9 cellular contexts compared by ENCODE assay signal in genomic region chrX:24027086-24027485, GRCh38. TPM values are rescaled to one million over a fixed set of nuclear protein-coding genes. Genes with fewer than 3 reads are reported as not detected.
DNase-seq lines count a peak whose midpoint lies in the region; ATAC-seq, FAIRE-seq and TF ChIP-seq lines count a peak whose summit lies in the region.
"Had no signal": no experiment of that assay in that cellular context is flagged by ENCODE, and none has a peak within 500 bp of the region (broad histone marks: within the 10 kb centered on the region; RNA-seq: fewer than 3 reads in every experiment).

KLHL15 (minus strand) TSS chrX:24027186; CDS start chrX:24006693, 20,493 bp downstream.

- TF ChIP-seq CTCF in GM12878 (IDR thresholded peaks at IDR 0.05 in 2 of 3, conservative IDR thresholded peaks at IDR 0.05 in 1 of 3; ENCODE audit: control insufficient read depth in 2 of 3, extremely low read depth in 1 of 3, insufficient read depth in 1 of 3, low read depth in 3 of 3, low read length in 3 of 3) (no peak), lung (IDR thresholded peaks at IDR 0.05; ENCODE audit: control extremely low read depth, extremely low read depth) (no peak), type B pancreatic cell (conservative IDR thresholded peaks at IDR 0.05) (no peak)

- SMC1A ChIA-PET in GM12878 (lab: Charles Lee; ENCODE audit: uncharacterized antibody, unreplicated experiment), result interaction anchor here (0.8 to 2.0 kb wide), 3 partner anchors 27 to 216 kb away, joined by 3 to 20 read pairs (median 6); partner anchors contain the start of gene EIF2S3

- peak within 1 kb of the TSS; percentile 83 for H3K4me3 Mint-ChIP-seq in activated naive CD4-positive, alpha-beta T cell treated with anti-CD3 and anti-CD28 coated beads for 36 hours
- H3K4me3 Mint-ChIP-seq in type B pancreatic cell, result peak within 1 kb of the TSS; percentile 89

- RAD21 ChIA-PET in GM12878 (lab: Charles Lee; ENCODE audit: unreplicated experiment), result interaction anchor here (0.6 to 3.0 kb wide), 3 partner anchors 23 to 119 kb away, joined by 3 to 31 read pairs (median 11); partner anchors contain the start of genes APOO, CXorf58 and EIF2S3

- POLR2A ChIA-PET in GM12878 (lab: Charles Lee), result interaction anchor here (1.2 to 2.8 kb wide), 2 partner anchors 27 to 120 kb away, joined by 4 to 23 read pairs; partner anchors contain the start of gene EIF2S3

- BruUV-seq in GM12878 (replicated peaks; lab: Mats Ljungman, UMichigan), result no TSS peak

- H3K9me3 Mint-ChIP-seq in activated naive CD4-positive, alpha-beta T cell treated with anti-CD3 and anti-CD28 coated beads for 36 hours, result no peaks in the 10 kb centered on the region
- H3K9me3 Mint-ChIP-seq in type B pancreatic cell, result no peaks in the 10 kb centered on the region

- intact Hi-C loops in activated naive CD4-positive, alpha-beta T cell treated with anti-CD3 and anti-CD28 coated beads for 36 hours (cut with micrococcal nuclease), result loop anchor here (10.0 kb wide), 2 partner anchors 362 to 448 kb away; partner anchors contain the start of gene PRDX4
- intact Hi-C loops in GM12878 (cut with micrococcal nuclease; ENCODE audit: unreplicated experiment), result no loop called here

- peak within 1 kb of the TSS; percentile 78 for H3K27ac ChIP-seq in GM12878 (ENCODE audit: control insufficient read depth, insufficient read depth)
- peak within 1 kb of the TSS; percentile 98 to 99 for H3K27ac ChIP-seq in lung (ENCODE audit: low read depth in 1 of 2, low read length in 1 of 2)

- H3K36me3 ChIP-seq in GM12878 (ENCODE audit: control insufficient read depth in 2 of 2, insufficient read depth in 2 of 2, low read length in 1 of 2) (no peaks in the 10 kb centered on the region), lung (ENCODE audit: control insufficient read depth in 2 of 2, insufficient read depth in 2 of 2, low read length in 2 of 2) (no peaks in the 10 kb centered on the region)

- DNase-seq in activated naive CD4-positive, alpha-beta T cell treated with anti-CD3 and anti-CD28 coated beads for 36 hours, result no peak
- no peak for DNase-seq in activated naive CD4-positive, alpha-beta T cell treated with Interleukin-2 at 50 U/mL for 16 hours
- DNase-seq in GM12878 (ENCODE audit: low read depth, low spot score) (no peak), lung (ENCODE audit: low spot score) (no peak), type B pancreatic cell (ENCODE audit: extremely low spot score, unreplicated experiment) (no peak), hippocampal formation (lab: John Stamatoyannopoulos, UW) (no peak)
- DNase-seq: NCI-H2081 treated with DMSO at 0.1 percent for 48 hours had no signal

- ATAC-seq in GM12878 (no peak), lung (ENCODE audit: insufficient read depth, low FRiP score) (no peak), GM21515 (IDR thresholded peaks at IDR 0.05; ENCODE audit: unreplicated experiment) (no peak), GM18502 (IDR thresholded peaks at IDR 0.05; ENCODE audit: poor library complexity, unreplicated experiment) (no peak)

- H3K4me3 ChIP-seq in GM12878 (peak within 1 kb of the TSS; percentile 59), lung (peak within 1 kb of the TSS; percentile 55)

- no peak for FAIRE-seq in GM12878 (lab: Jason Lieb, UNC)

- H2AFZ ChIP-seq in GM12878 (ENCODE audit: control insufficient read depth, low read depth, low read length), result no peak within 1 kb of the TSS; the same call in 1 of the 2 replicates

- no peak for TF ChIP-seq RAD21 in GM12878 (IDR thresholded peaks at IDR 0.05; ENCODE audit: insufficient read depth, low read depth, low read length)

- peaks cover 27% of the 10 kb centered on the region for H3K79me2 ChIP-seq in GM12878 (ENCODE audit: control insufficient read depth, insufficient read depth, low read length)

- no peak for TF ChIP-seq EP300 in GM12878 (IDR thresholded peaks at IDR 0.05; ENCODE audit: borderline replicate concordance in 1 of 2, control insufficient read depth in 1 of 2, low read depth in 2 of 2, low read length in 2 of 2)

- peak within 1 kb of the TSS; percentile 92 for H3K27ac Mint-ChIP-seq in activated naive CD4-positive, alpha-beta T cell treated with anti-CD3 and anti-CD28 coated beads for 36 hours
- H3K27ac Mint-ChIP-seq in type B pancreatic cell, result peak within 1 kb of the TSS; percentile 97

- no peaks in the 10 kb centered on the region; a peak in 1 of 4 replicates for H3K27me3 ChIP-seq in GM12878 (replicated peaks in 1 of 2; ENCODE audit: control insufficient read depth in 2 of 2, insufficient read depth in 2 of 2, low read length in 1 of 2)
- peaks cover 7% of the 10 kb centered on the region for H3K27me3 ChIP-seq in lung (ENCODE audit: control insufficient read depth, insufficient read depth)

- in situ Hi-C loops in GM12878 (cut with MboI), result no loop called here

- peak within 1 kb of the TSS; percentile 69; the same call in 1 of the 2 replicates for H3K9ac ChIP-seq in GM12878 (ENCODE audit: control insufficient read depth, insufficient read depth, low read length)

- H3K4me2 ChIP-seq in GM12878 (ENCODE audit: control insufficient read depth, insufficient read depth), result peak within 1 kb of the TSS; percentile 57; the same call in 1 of the 2 replicates

- H3K27me3 Mint-ChIP-seq in activated naive CD4-positive, alpha-beta T cell treated with anti-CD3 and anti-CD28 coated beads for 36 hours (ENCODE audit: low read depth), result no peaks in the 10 kb centered on the region
- H3K27me3 Mint-ChIP-seq in type B pancreatic cell, result no peaks in the 10 kb centered on the region

- no peaks in the 10 kb centered on the region for H4K20me1 ChIP-seq in GM12878 (ENCODE audit: control insufficient read depth, insufficient read depth)

- WGBS in GM12878 (ENCODE audit: insufficient coverage, insufficient replicate concordance, low lambda C conversion rate, missing lambda C conversion rate), result 61% methylated on average over 7 of the region's 7 CpGs
- 77 to 85% methylated on average over 7 of the region's 7 CpGs for WGBS in lung, 2 donors

- H3K4me1 ChIP-seq in GM12878 (ENCODE audit: control insufficient read depth, insufficient read depth, low read length) (no peaks in the 10 kb centered on the region), lung (ENCODE audit: control insufficient read depth in 2 of 2, insufficient read depth in 2 of 2, low read length in 2 of 2) (no peaks in the 10 kb centered on the region)

- TF ChIP-seq POLR2A in GM12878 (IDR thresholded peaks at IDR 0.05; ENCODE audit: low read depth, low read length), result no peak

- H3K36me3 Mint-ChIP-seq in activated naive CD4-positive, alpha-beta T cell treated with anti-CD3 and anti-CD28 coated beads for 36 hours (ENCODE audit: low read depth), result peaks cover 8% of the 10 kb centered on the region
- peaks cover 6% of the 10 kb centered on the region for H3K36me3 Mint-ChIP-seq in type B pancreatic cell

- H3K4me1 Mint-ChIP-seq in activated naive CD4-positive, alpha-beta T cell treated with anti-CD3 and anti-CD28 coated beads for 36 hours (ENCODE audit: low read depth), result peaks cover 4% of the 10 kb centered on the region
- H3K4me1 Mint-ChIP-seq in type B pancreatic cell (ENCODE audit: unreplicated experiment), result peaks cover 4% of the 10 kb centered on the region

- H3K9me3 ChIP-seq in GM12878 (replicated peaks; ENCODE audit: control insufficient read depth, insufficient read depth, low read length) (no peaks in the 10 kb centered on the region; the same call in 2 of the 3 replicates), lung (ENCODE audit: control insufficient read depth in 2 of 2, insufficient read depth in 1 of 2, low read length in 1 of 2) (no peaks in the 10 kb centered on the region)

- CTCF ChIA-PET in activated naive CD4-positive, alpha-beta T cell treated with anti-CD3 and anti-CD28 coated beads for 36 hours (lab: Charles Lee), result interaction anchor here (0.8 to 2.0 kb wide), 4 partner anchors 12 to 35 kb away, joined by 3 to 8 read pairs (median 4); no protein-coding TSS in a partner anchor
- CTCF ChIA-PET in GM12878 (lab: Yijun Ruan, JAX), result interaction anchor here (0.6 to 2.2 kb wide), 7 partner anchors 14 to 288 kb away, joined by 3 to 20 read pairs (median 4); partner anchors contain the start of genes APOO, CXorf58 and EIF2S3

TF ChIP-seq in GM12878, 131 proteins besides CTCF, POLR2A, EP300 and RAD21 (continues in another document):
- TF ChIP-seq BRCA1 (IDR thresholded peaks at IDR 0.05; ENCODE audit: low read depth, low read length) (no peak), MYC (IDR thresholded peaks at IDR 0.05; ENCODE audit: insufficient read depth, insufficient read length, insufficient replicate concordance, low read length, severe bottlenecking) (no peak), TAF1 (IDR thresholded peaks at IDR 0.05; ENCODE audit: borderline replicate concordance, low read depth, low read length) (no peak), ZNF24 (IDR thresholded peaks at IDR 0.05) (no peak), FOXM1 (IDR thresholded peaks at IDR 0.05; ENCODE audit: low read depth, low read length) (no peak), KLF5 (IDR thresholded peaks at IDR 0.05; ENCODE audit: partially characterized antibody) (no peak), ZZZ3 (IDR thresholded peaks at IDR 0.05; ENCODE audit: control insufficient read depth, insufficient read length, low read depth) (no peak)

RNA-seq across cellular contexts. Expression of gene KLHL15, which starts in this region (rescaled TPM):
- 10 to 100 TPM; 20.6 to 21.5 TPM for total RNA-seq in activated naive CD4-positive, alpha-beta T cell treated with anti-CD3 and anti-CD28 coated beads for 36 hours
- 11.1 and 12.2 TPM in 2 replicates for total RNA-seq in GM12878 (2013; cell fraction: nucleolus; rRNA removed)
- total RNA-seq in GM12878 (2014; rRNA removed), result 4.8 and 5.3 TPM in 2 replicates
- 5.2 and 5.5 TPM in 2 replicates for total RNA-seq in GM12878 (2014; rRNA removed; fragmentation: Illumina TruSeq; extraction: Trizol)
- total RNA-seq in GM12878 (2021), result 4.5 and 4.8 TPM in 2 replicates
- 3.3 TPM for polyA plus RNA-seq in GM12878 (2011; ENCODE audit: low read depth)
- polyA plus RNA-seq in GM12878 (2011; rRNA removed), result 7.0 and 10.4 TPM in 2 replicates
- polyA plus RNA-seq in GM12878 (2011; cell fraction: cytosol; rRNA removed), result 2.2 and 3.5 TPM in 2 replicates
- polyA plus RNA-seq in GM12878 (2011; cell fraction: nucleus; rRNA removed), result 3.5 and 3.8 TPM in 2 replicates
- 4.4 and 4.9 TPM in 2 replicates for polyA plus RNA-seq in GM12878 (2012)
- polyA plus RNA-seq in GM12878 (2014; fragmentation: Illumina TruSeq; extraction: Trizol), result 3.4 and 4.5 TPM in 2 replicates
- 1 to 10 TPM; 1.4 to 1.6 TPM for polyA plus RNA-seq in GM12878 (2014; fragmentation: Nextera tagmentation; extraction: Ambion mirVana)
- polyA plus RNA-seq in GM12878 (2014; rRNA removed), result 2.3 and 3.0 TPM in 2 replicates
- polyA plus RNA-seq in GM12878 (2016; fragmentation: Nextera tagmentation; extraction: Ambion mirVana), result 1 to 10 TPM; 3.4 to 4.0 TPM
- polyA minus RNA-seq in GM12878 (2011; rRNA and poly(A)+ RNA removed), result 8.4 and 11.1 TPM in 2 replicates
- polyA minus RNA-seq in GM12878 (2011; cell fraction: cytosol; rRNA and poly(A)+ RNA removed), result 3.1 and 3.8 TPM in 2 replicates
- 3.3 and 4.5 TPM in 2 replicates for polyA minus RNA-seq in GM12878 (2011; cell fraction: nucleus; rRNA and poly(A)+ RNA removed)
- total RNA-seq in lung, result 10 to 100 TPM in 1 of 2 donors, 1 to 10 TPM in 1; 5.5 to 18.9 TPM
- polyA plus RNA-seq in lung, result 1 to 10 TPM; 1.7 to 2.4 TPM
- total RNA-seq in type B pancreatic cell (ENCODE audit: low replicate concordance), result 12.0 and 17.6 TPM in 2 replicates
